In the genomic region with DNA sequence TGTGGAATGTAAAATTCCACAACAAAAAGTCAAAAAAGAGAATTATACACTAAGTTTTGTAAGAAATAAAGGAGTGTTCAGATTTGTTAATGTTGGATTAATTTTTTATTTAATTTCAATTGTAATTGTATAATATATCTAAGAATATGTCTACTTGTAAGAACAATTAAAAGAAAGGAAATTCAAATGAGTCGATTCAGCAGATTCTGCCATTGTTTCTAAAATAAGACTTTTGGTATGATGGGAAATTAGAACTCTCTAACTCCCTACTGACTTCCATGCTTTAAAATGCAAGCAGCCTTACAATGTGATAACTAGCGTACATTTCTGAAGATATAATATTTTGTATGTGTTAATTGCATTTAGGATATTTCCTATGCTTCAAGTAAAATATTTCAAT, we compare ENCODE assay signal across 33 cellular contexts.
"Had no signal": no experiment of that assay in that cellular context is flagged by ENCODE, and none has a peak within 500 bp of the region (broad histone marks: within the 10 kb centered on the region; RNA-seq: fewer than 3 reads in every experiment).

No MANE protein-coding gene starts in this region.

- H3K4me3 ChIP-seq: adrenal gland, ascending aorta, body of pancreas, breast epithelium, cardiac muscle cell had no signal

- H3K27me3 ChIP-seq: adrenal gland, ascending aorta, body of pancreas, brain microvascular endothelial cell, breast epithelium had no signal

- DNase-seq: activated effector memory CD4-positive, alpha-beta T cell treated with anti-CD3 and anti-CD28 coated beads, Interleukin-2, amount 50 U/mL, for 16 hours; activated effector memory CD4-positive, alpha-beta T cell treated with Interleukin-2 at 50 U/mL for 16 hours; activated gamma-delta T cell; activated gamma-delta T cell treated with Interleukin-2 at 50 U/mL for 16 hours; activated naive CD4-positive, alpha-beta T cell; activated naive CD4-positive, alpha-beta T cell treated with anti-CD3 and anti-CD28 coated beads for 36 hours; activated naive CD4-positive, alpha-beta T cell treated with anti-CD3 and anti-CD28 coated beads, Interleukin-2, amount 10 ng/mL, durations not matched to agents 7 days and 5 days; activated naive CD4-positive, alpha-beta T cell treated with anti-CD3 and anti-CD28 coated beads, Interleukin-2, amount 50 U/mL, for 16 hours; activated naive CD4-positive, alpha-beta T cell treated with Interleukin-2 at 50 U/mL for 16 hours; activated naive CD8-positive, alpha-beta T cell treated with anti-CD3 and anti-CD28 coated beads for 36 hours; activated naive CD8-positive, alpha-beta T cell treated with anti-CD3 and anti-CD28 coated beads, Interleukin-2, amount 10 ng/mL, durations not matched to agents 7 days and 5 days; activated naive CD8-positive, alpha-beta T cell treated with anti-CD3 and anti-CD28 coated beads, Interleukin-2, amount 50 U/mL, for 24 hours; activated T-cell treated with anti-CD3 and anti-CD28 coated beads, Interleukin-2, amount 50 U/mL, for 24 hours; activated T-cell treated with anti-CD3 and anti-CD28 coated beads, Interleukin-2, amount 50 U/mL, for 4 hours; activated T-cell treated with anti-CD3 and anti-CD28 coated beads, Interleukin-2, amount 50 U/mL, for 48 hours; activated T-cell treated with anti-CD3 and anti-CD28 coated beads, Interleukin-2, amount 50 U/mL, for 72 hours; adrenal gland; amniotic stem cell; amygdala; anterior cingulate cortex; aorta; body of pancreas; brain microvascular endothelial cell; caudate nucleus; central memory CD4-positive, alpha-beta T cell; cerebellar nuclear complex had no signal

- FAIRE-seq: astrocyte, bronchial epithelial cell had no signal

- H3K9me3 ChIP-seq: adrenal gland, ascending aorta, body of pancreas, breast epithelium had no signal

- H3K4me1 ChIP-seq: adrenal gland, ascending aorta, body of pancreas, breast epithelium had no signal

- ATAC-seq: activated naive CD4-positive, alpha-beta T cell treated with anti-CD3 and anti-CD28 coated beads, Interleukin-2, amount 50 U/mL, for 72 hours; activated naive CD8-positive, alpha-beta T cell treated with anti-CD3 and anti-CD28 coated beads, Interleukin-2, amount 50 U/mL, for 24 hours; activated T-cell treated with anti-CD3 and anti-CD28 coated beads, Interleukin-2, amount 50 U/mL, for 4 hours; activated T-cell treated with anti-CD3 and anti-CD28 coated beads, Interleukin-2, amount 50 U/mL, for 72 hours; activated T-helper 17 cell treated with anti-CD3 and anti-CD28 coated beads, Interleukin-2, amount 50 U/mL, for 72 hours; body of pancreas had no signal

- H3K36me3 ChIP-seq: adrenal gland, ascending aorta, brain microvascular endothelial cell, breast epithelium, cardiac muscle cell had no signal

- H3K27ac ChIP-seq: adrenal gland, ascending aorta, body of pancreas, brain microvascular endothelial cell, breast epithelium, cardiac muscle cell had no signal
